In the genomic region with DNA sequence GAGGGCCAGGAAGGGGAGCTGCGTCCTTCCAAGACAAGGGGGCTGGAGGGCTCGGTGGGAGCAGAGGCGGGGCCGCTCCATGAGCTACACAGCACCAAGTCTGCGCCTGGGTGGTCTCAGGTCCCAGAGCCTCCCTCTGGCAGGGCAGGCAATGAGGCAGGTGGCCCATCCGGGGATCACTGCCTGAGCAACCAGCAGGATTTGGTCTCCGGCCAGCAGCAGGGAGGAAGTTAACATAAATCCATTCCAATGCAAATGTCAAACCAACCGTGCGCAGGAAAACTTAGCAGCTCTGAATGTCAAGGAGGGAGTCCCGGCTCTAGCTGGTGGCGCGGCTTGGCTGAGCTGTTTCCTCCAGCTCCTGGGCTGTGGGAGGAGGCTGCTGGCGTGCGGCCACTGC, we compare ENCODE assay signal across 17 cellular contexts. TPM values are rescaled to one million over a fixed set of nuclear protein-coding genes. Genes with fewer than 3 reads are reported as not detected.
DNase-seq lines count a peak whose midpoint lies in the region; ATAC-seq and TF ChIP-seq lines count a peak whose summit lies in the region.
"Had no signal": no experiment of that assay in that cellular context is flagged by ENCODE, and none has a peak within 500 bp of the region (broad histone marks: within the 10 kb centered on the region; RNA-seq: fewer than 3 reads in every experiment).

No MANE protein-coding gene starts in this region.

- H3K9me3 Mint-ChIP-seq in GM23338: peaks cover 42% of the 10 kb centered on the region
- peaks cover 23% of the 10 kb centered on the region for H3K9me3 Mint-ChIP-seq in HFFc6
- H3K9me3 Mint-ChIP-seq: stimulated activated naive B cell treated with anti-CD40 and anti-IgM and Interleukin-4, amounts not matched to agents 10 μg/mL and 1 μg/mL and 100 μg/mL, for 72 hours had no signal

- no peaks in the 10 kb centered on the region for H3K9me2 ChIP-seq in GM23338 (ENCODE audit: insufficient read depth)

- peak overlapping the region; percentile 17; the same call in 1 of the 2 replicates for H3K4me3 ChIP-seq in GM23338
- no peak overlapping the region for H3K4me3 ChIP-seq in fibroblast of pulmonary artery (replicated peaks; ENCODE audit: low read depth, low read length)
- H3K4me3 ChIP-seq: left lung, upper lobe of left lung had no signal

- DNase-seq in GM23338 (ENCODE audit: low spot score): peak; percentile 84
- peak; percentile 88 to 94 for DNase-seq in NCI-H526 (lab: John Stamatoyannopoulos, UW)
- DNase-seq in fibroblast of pulmonary artery (ENCODE audit: low read depth): peak; percentile 2
- peak; percentile 2 for DNase-seq in non-pigmented ciliary epithelial cell (ENCODE audit: low read depth)
- no peak for DNase-seq in HFFc6
- no peak for DNase-seq in SHP77 treated with DMSO at 0.1 percent for 48 hours (lab: John Stamatoyannopoulos, UW)
- no peak for DNase-seq in T-helper 2 cell
- DNase-seq: activated CD8-positive, alpha-beta memory T cell treated with anti-CD3 and anti-CD28 coated beads, Interleukin-2, amount 50 U/mL, for 4 hours; activated naive CD4-positive, alpha-beta T cell treated with anti-CD3 and anti-CD28 coated beads, Interleukin-2, amount 50 U/mL, for 16 hours; central memory CD4-positive, alpha-beta T cell; naive thymus-derived CD4-positive, alpha-beta T cell; NCI-H187; stimulated activated naive B cell treated with anti-CD40 and anti-IgM and Interleukin-4, amounts not matched to agents 10 μg/mL and 1 μg/mL and 100 μg/mL, for 72 hours had no signal

- no peaks in the 10 kb centered on the region for H3K79me2 ChIP-seq in GM23338 (replicated peaks; ENCODE audit: insufficient read depth)

- peak; percentile 81 for ATAC-seq in GM23338
- ATAC-seq: left lung; naive thymus-derived CD4-positive, alpha-beta T cell; sciatic nerve; stimulated activated naive B cell treated with anti-CD40 and anti-IgM and Interleukin-4, amounts not matched to agents 10 μg/mL and 1 μg/mL and 100 μg/mL, for 72 hours had no signal

- H4K20me1 ChIP-seq in GM23338 (replicated peaks; ENCODE audit: insufficient read depth): no peaks in the 10 kb centered on the region

- no peaks in the 10 kb centered on the region for H3K36me3 ChIP-seq in GM23338 (ENCODE audit: insufficient read depth)
- H3K36me3 ChIP-seq: left lung, upper lobe of left lung had no signal

- H3K27ac Mint-ChIP-seq in GM23338 (peak overlapping the region; percentile 91), HFFc6 (no peak overlapping the region)
- H3K27ac Mint-ChIP-seq: naive thymus-derived CD4-positive, alpha-beta T cell; stimulated activated naive B cell treated with anti-CD40 and anti-IgM and Interleukin-4, amounts not matched to agents 10 μg/mL and 1 μg/mL and 100 μg/mL, for 72 hours had no signal

- H3K4me3 Mint-ChIP-seq in GM23338 (peak overlapping the region; percentile 54), HFFc6 (no peak overlapping the region)
- H3K4me3 Mint-ChIP-seq: naive thymus-derived CD4-positive, alpha-beta T cell; stimulated activated naive B cell treated with anti-CD40 and anti-IgM and Interleukin-4, amounts not matched to agents 10 μg/mL and 1 μg/mL and 100 μg/mL, for 72 hours had no signal

- peaks cover 23% of the 10 kb centered on the region for H3K4me1 Mint-ChIP-seq in GM23338
- H3K4me1 Mint-ChIP-seq in HFFc6 (ENCODE audit: low read depth): no peaks in the 10 kb centered on the region
- H3K4me1 Mint-ChIP-seq: naive thymus-derived CD4-positive, alpha-beta T cell; stimulated activated naive B cell treated with anti-CD40 and anti-IgM and Interleukin-4, amounts not matched to agents 10 μg/mL and 1 μg/mL and 100 μg/mL, for 72 hours had no signal

- peaks cover 17% of the 10 kb centered on the region for H3K4me1 ChIP-seq in GM23338 (ENCODE audit: insufficient read depth)
- H3K4me1 ChIP-seq: left lung, upper lobe of left lung had no signal

- H3K27me3 ChIP-seq in GM23338 (ENCODE audit: insufficient read depth): no peaks in the 10 kb centered on the region
- H3K27me3 ChIP-seq: upper lobe of left lung had no signal

- H3F3A ChIP-seq in GM23338 (replicated peaks; ENCODE audit: low read depth): peaks cover 6% of the 10 kb centered on the region; the same call in 1 of the 2 replicates

- peak overlapping the region; percentile 76 for H2AFZ ChIP-seq in GM23338

- peak overlapping the region; percentile 75; the same call in 1 of the 2 replicates for H3K27ac ChIP-seq in GM23338 (ENCODE audit: low read depth)
- H3K27ac ChIP-seq: KMS-11, left lung, upper lobe of left lung had no signal

- peaks cover 19% of the 10 kb centered on the region for H3K36me3 Mint-ChIP-seq in GM23338 (ENCODE audit: low read depth)
- no peaks in the 10 kb centered on the region for H3K36me3 Mint-ChIP-seq in HFFc6 (ENCODE audit: low read depth)
- H3K36me3 Mint-ChIP-seq: naive thymus-derived CD4-positive, alpha-beta T cell; stimulated activated naive B cell treated with anti-CD40 and anti-IgM and Interleukin-4, amounts not matched to agents 10 μg/mL and 1 μg/mL and 100 μg/mL, for 72 hours had no signal

- TF ChIP-seq CTCF in GM23338 (conservative IDR thresholded peaks at IDR 0.05; ENCODE audit: low read depth in 2 of 2) (no peak), fibroblast of pulmonary artery (IDR thresholded peaks at IDR 0.05; ENCODE audit: low read length, missing control alignments) (no peak), HFFc6 (IDR thresholded peaks at IDR 0.05) (no peak)

- peak overlapping the region; percentile 60 for H3K4me2 ChIP-seq in GM23338
- H3K4me2 ChIP-seq: KMS-11 had no signal

- peaks cover 12% of the 10 kb centered on the region for H3K27me3 Mint-ChIP-seq in GM23338 (ENCODE audit: insufficient read depth, low read depth, poor library complexity)
- H3K27me3 Mint-ChIP-seq in HFFc6 (ENCODE audit: insufficient read depth): peaks cover 17% of the 10 kb centered on the region

TF ChIP-seq in GM23338, 12 proteins besides CTCF, POLR2A, EP300 and RAD21 (continues in another document):
- TF ChIP-seq ZNF114 (CRISPR knock-in tag; IDR thresholded peaks at IDR 0.05): no peak
- TF ChIP-seq, protein P1, sequence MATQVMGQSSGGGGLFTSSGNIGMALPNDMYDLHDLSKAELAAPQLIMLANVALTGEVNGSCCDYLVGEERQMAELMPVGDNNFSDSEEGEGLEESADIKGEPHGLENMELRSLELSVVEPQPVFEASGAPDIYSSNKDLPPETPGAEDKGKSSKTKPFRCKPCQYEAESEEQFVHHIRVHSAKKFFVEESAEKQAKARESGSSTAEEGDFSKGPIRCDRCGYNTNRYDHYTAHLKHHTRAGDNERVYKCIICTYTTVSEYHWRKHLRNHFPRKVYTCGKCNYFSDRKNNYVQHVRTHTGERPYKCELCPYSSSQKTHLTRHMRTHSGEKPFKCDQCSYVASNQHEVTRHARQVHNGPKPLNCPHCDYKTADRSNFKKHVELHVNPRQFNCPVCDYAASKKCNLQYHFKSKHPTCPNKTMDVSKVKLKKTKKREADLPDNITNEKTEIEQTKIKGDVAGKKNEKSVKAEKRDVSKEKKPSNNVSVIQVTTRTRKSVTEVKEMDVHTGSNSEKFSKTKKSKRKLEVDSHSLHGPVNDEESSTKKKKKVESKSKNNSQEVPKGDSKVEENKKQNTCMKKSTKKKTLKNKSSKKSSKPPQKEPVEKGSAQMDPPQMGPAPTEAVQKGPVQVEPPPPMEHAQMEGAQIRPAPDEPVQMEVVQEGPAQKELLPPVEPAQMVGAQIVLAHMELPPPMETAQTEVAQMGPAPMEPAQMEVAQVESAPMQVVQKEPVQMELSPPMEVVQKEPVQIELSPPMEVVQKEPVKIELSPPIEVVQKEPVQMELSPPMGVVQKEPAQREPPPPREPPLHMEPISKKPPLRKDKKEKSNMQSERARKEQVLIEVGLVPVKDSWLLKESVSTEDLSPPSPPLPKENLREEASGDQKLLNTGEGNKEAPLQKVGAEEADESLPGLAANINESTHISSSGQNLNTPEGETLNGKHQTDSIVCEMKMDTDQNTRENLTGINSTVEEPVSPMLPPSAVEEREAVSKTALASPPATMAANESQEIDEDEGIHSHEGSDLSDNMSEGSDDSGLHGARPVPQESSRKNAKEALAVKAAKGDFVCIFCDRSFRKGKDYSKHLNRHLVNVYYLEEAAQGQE (IDR thresholded peaks at IDR 0.05; ENCODE audit: unreplicated experiment): no peak
- no peak for TF ChIP-seq EZH2 (IDR thresholded peaks at IDR 0.05; ENCODE audit: low read depth, unreplicated experiment)
- TF ChIP-seq POLR2AphosphoS5 (IDR thresholded peaks at IDR 0.05; ENCODE audit: low read depth): no peak
- TF ChIP-seq EZH2phosphoT487 (IDR thresholded peaks at IDR 0.05; ENCODE audit: unreplicated experiment): no peak
- TF ChIP-seq ZNF331 (CRISPR knock-in tag; IDR thresholded peaks at IDR 0.05; ENCODE audit: low read depth): no peak
- TF ChIP-seq JUNB (IDR thresholded peaks at IDR 0.05; ENCODE audit: unreplicated experiment): no peak
- no peak for TF ChIP-seq STAT1 (IDR thresholded peaks at IDR 0.05; ENCODE audit: unreplicated experiment)
- no peak for TF ChIP-seq CREB1 (CRISPR knock-in tag; IDR thresholded peaks at IDR 0.05; ENCODE audit: low read depth)

RNA-seq across cellular contexts. Expression of a gene that starts 32.9 kb away (rescaled TPM):
- total RNA-seq in GM23338 (2014; rRNA removed; shearing (Covaris generic)): 1.9 and 3.9 TPM in 2 replicates
- 2.1 and 2.7 TPM in 2 replicates for polyA plus RNA-seq in GM23338 (2016; fragmentation: Nextera tagmentation; extraction: Ambion mirVana)
- total RNA-seq in HFFc6 (2021; fragmentation: NEBNext Ultra II Directional; extraction: Animal tissue kit (Norgen Biotek cat#: 25700)): not detected
- total RNA-seq: left lung; naive thymus-derived CD4-positive, alpha-beta T cell had no signal
- polyA plus RNA-seq: naive thymus-derived CD4-positive, alpha-beta T cell had no signal

Comparison
In these comparisons a context has a peak if more than half of its experiments do, and no peak if none do; other contexts are left out.
1. DNase-seq: peak in GM23338 (single experiment), NCI-H526 (2 of 2), fibroblast of pulmonary artery (single experiment) and non-pigmented ciliary epithelial cell (single experiment); none in HFFc6 (single experiment), SHP77 treated with DMSO at 0.1 percent for 48 hours (single experiment) and T-helper 2 cell (0 of 5).